In the genomic region with DNA sequence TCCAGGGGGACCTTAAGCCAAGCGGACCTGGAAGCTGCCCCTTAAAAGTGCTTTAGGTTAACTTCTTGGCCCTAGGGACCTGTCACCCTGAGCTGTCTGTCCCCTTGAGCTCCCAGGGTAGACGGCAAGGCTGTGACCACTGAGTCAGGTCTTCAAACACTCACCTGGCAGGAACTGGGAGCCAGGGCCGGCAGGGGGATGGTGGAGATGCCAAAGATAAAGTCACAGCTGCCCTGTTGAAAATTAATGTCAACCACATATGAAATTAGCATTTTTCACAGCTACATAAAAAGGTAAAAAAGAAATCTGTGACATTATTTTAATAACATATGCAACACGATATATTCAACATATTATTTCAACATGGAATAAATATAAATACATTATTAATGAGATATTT, we compare ENCODE assay signal across 33 cellular contexts.
"Had no signal": no experiment of that assay in that cellular context is flagged by ENCODE, and none has a peak within 500 bp of the region (broad histone marks: within the 10 kb centered on the region; RNA-seq: fewer than 3 reads in every experiment).

No MANE protein-coding gene starts in this region.

- H3K4me1 Mint-ChIP-seq: activated B cell treated with CpG ODN at 0.5 μM for 24 hours; activated CD4-positive, alpha-beta T cell treated with anti-CD3 and anti-CD28 coated beads, Interleukin-2, amount 10 ng/mL, durations not matched to agents 24 days and 14 days; activated naive CD4-positive, alpha-beta T cell treated with anti-CD3 and anti-CD28 coated beads, Interleukin-2, amount 10 ng/mL, durations not matched to agents 7 days and 5 days; activated naive CD4-positive, alpha-beta T cell treated with anti-CD3 and anti-CD28 coated beads, Interleukin-2, amount 50 U/mL, for 24 hours; activated naive CD8-positive, alpha-beta T cell treated with anti-CD3 and anti-CD28 coated beads, Interleukin-2, amount 10 ng/mL, durations not matched to agents 7 days and 5 days; activated naive CD8-positive, alpha-beta T cell treated with anti-CD3 and anti-CD28 coated beads, Interleukin-2, amount 50 U/mL, for 24 hours; activated T-helper 17 cell treated with anti-CD3 and anti-CD28 coated beads, Interleukin-2, amount 50 U/mL, for 72 hours; central memory CD8-positive, alpha-beta T cell had no signal

- H3K27me3 Mint-ChIP-seq: activated B cell treated with CpG ODN at 0.5 μM for 24 hours; activated CD4-positive, alpha-beta memory T cell treated with anti-CD3 and anti-CD28 coated beads for 36 hours; activated CD4-positive, alpha-beta T cell treated with anti-CD3 and anti-CD28 coated beads, Interleukin-2, amount 10 ng/mL, durations not matched to agents 24 days and 14 days; activated CD8-positive, alpha-beta T cell treated with anti-CD3 and anti-CD28 coated beads for 36 hours; activated naive CD4-positive, alpha-beta T cell treated with anti-CD3 and anti-CD28 coated beads, Interleukin-2, amount 10 ng/mL, durations not matched to agents 7 days and 5 days; activated naive CD4-positive, alpha-beta T cell treated with anti-CD3 and anti-CD28 coated beads, Interleukin-2, amount 50 U/mL, for 24 hours; activated naive CD8-positive, alpha-beta T cell; activated naive CD8-positive, alpha-beta T cell treated with anti-CD3 and anti-CD28 coated beads, Interleukin-2, amount 10 ng/mL, durations not matched to agents 7 days and 5 days; activated T-helper 17 cell treated with anti-CD3 and anti-CD28 coated beads, Interleukin-2, amount 50 U/mL, for 72 hours; central memory CD8-positive, alpha-beta T cell had no signal

- H3K9me3 ChIP-seq: ascending aorta had no signal

- H3K36me3 ChIP-seq: ascending aorta, cardiac muscle cell had no signal

- H3K4me3 Mint-ChIP-seq: activated B cell treated with CpG ODN at 0.5 μM for 24 hours; activated CD4-positive, alpha-beta memory T cell treated with anti-CD3 and anti-CD28 coated beads for 36 hours; activated CD4-positive, alpha-beta T cell treated with anti-CD3 and anti-CD28 coated beads, Interleukin-2, amount 10 ng/mL, durations not matched to agents 24 days and 14 days; activated CD8-positive, alpha-beta T cell treated with anti-CD3 and anti-CD28 coated beads for 36 hours; activated naive CD4-positive, alpha-beta T cell treated with anti-CD3 and anti-CD28 coated beads, Interleukin-2, amount 10 ng/mL, durations not matched to agents 7 days and 5 days; activated naive CD4-positive, alpha-beta T cell treated with anti-CD3 and anti-CD28 coated beads, Interleukin-2, amount 50 U/mL, for 24 hours; activated naive CD8-positive, alpha-beta T cell; activated naive CD8-positive, alpha-beta T cell treated with anti-CD3 and anti-CD28 coated beads, Interleukin-2, amount 10 ng/mL, durations not matched to agents 7 days and 5 days; activated naive CD8-positive, alpha-beta T cell treated with anti-CD3 and anti-CD28 coated beads, Interleukin-2, amount 50 U/mL, for 24 hours; activated T-cell treated with anti-CD3 and anti-CD28 coated beads, Interleukin-2, amount 50 U/mL, for 4 hours; activated T-cell treated with anti-CD3 and anti-CD28 coated beads, Interleukin-2, amount 50 U/mL, for 72 hours; activated T-helper 1 cell treated with anti-CD3 and anti-CD28 coated beads, Interleukin-12 subunit alpha, Interleukin-12 subunit beta, Interleukin-2, Interleukin-4 antibody, amounts not matched to agents 30 ng/mL and 10 ng/mL and 1 ng/mL, durations not matched to agents 14 hours and 24 hours and 36 hours; activated T-helper 17 cell treated with anti-CD3 and anti-CD28 coated beads, Interleukin-2, amount 50 U/mL, for 72 hours; central memory CD8-positive, alpha-beta T cell; T-helper 1 cell treated with Interleukin-12 subunit alpha and Interleukin-12 subunit beta and Interleukin-4 antibody, amounts not matched to agents 30 μg/mL and 1 μg/mL, for 36 hours; T-helper 2 cell treated with Interferon-gamma antibody and Interleukin-4, amounts not matched to agents 5 μg/mL and 100 μg/mL, for 36 hours had no signal

- H3K9me3 Mint-ChIP-seq: activated CD4-positive, alpha-beta memory T cell treated with anti-CD3 and anti-CD28 coated beads for 36 hours; activated CD4-positive, alpha-beta T cell treated with anti-CD3 and anti-CD28 coated beads, Interleukin-2, amount 10 ng/mL, durations not matched to agents 24 days and 14 days; activated naive CD4-positive, alpha-beta T cell treated with anti-CD3 and anti-CD28 coated beads, Interleukin-2, amount 50 U/mL, for 24 hours; activated naive CD8-positive, alpha-beta T cell treated with anti-CD3 and anti-CD28 coated beads, Interleukin-2, amount 10 ng/mL, durations not matched to agents 7 days and 5 days; activated naive CD8-positive, alpha-beta T cell treated with anti-CD3 and anti-CD28 coated beads, Interleukin-2, amount 50 U/mL, for 24 hours; activated T-helper 1 cell treated with anti-CD3 and anti-CD28 coated beads, Interleukin-12 subunit alpha, Interleukin-12 subunit beta, Interleukin-2, Interleukin-4 antibody, amounts not matched to agents 30 ng/mL and 10 ng/mL and 1 ng/mL, durations not matched to agents 14 hours and 24 hours and 36 hours; T-helper 2 cell treated with Interferon-gamma antibody and Interleukin-4, amounts not matched to agents 5 μg/mL and 100 μg/mL, for 36 hours had no signal

- H3K27me3 ChIP-seq: ascending aorta, cardiac muscle cell had no signal

- ATAC-seq: activated CD8-positive, alpha-beta T cell treated with anti-CD3 and anti-CD28 coated beads for 36 hours; activated naive CD8-positive, alpha-beta T cell treated with anti-CD3 and anti-CD28 coated beads, Interleukin-2, amount 50 U/mL, for 24 hours; activated T-cell treated with anti-CD3 and anti-CD28 coated beads, Interleukin-2, amount 50 U/mL, for 4 hours; activated T-cell treated with anti-CD3 and anti-CD28 coated beads, Interleukin-2, amount 50 U/mL, for 72 hours; activated T-helper 17 cell treated with anti-CD3 and anti-CD28 coated beads, Interleukin-2, amount 50 U/mL, for 72 hours had no signal

- DNase-seq: activated B cell treated with CpG ODN at 0.5 μM for 24 hours; activated CD4-positive, alpha-beta memory T cell treated with anti-CD3 and anti-CD28 coated beads for 36 hours; activated CD4-positive, alpha-beta T cell treated with anti-CD3 and anti-CD28 coated beads for 4 hours; activated CD4-positive, alpha-beta T cell treated with anti-CD3 and anti-CD28 coated beads, Interleukin-2, amount 10 ng/mL, durations not matched to agents 24 days and 14 days; activated CD4-positive, alpha-beta T cell treated with anti-CD3 and anti-CD28 coated beads, Interleukin-2, amount 50 U/mL, for 1 hour; activated CD4-positive, alpha-beta T cell treated with anti-CD3 and anti-CD28 coated beads, Interleukin-2, amount 50 U/mL, for 4 hours; activated CD4-positive, CD25-positive, alpha-beta regulatory T cell treated with anti-CD3 and anti-CD28 coated beads, Interleukin-2, amount 50 U/mL, for 72 hours; activated CD8-positive, alpha-beta memory T cell treated with anti-CD3 and anti-CD28 coated beads, Interleukin-2, amount 50 U/mL, for 4 hours; activated CD8-positive, alpha-beta T cell treated with anti-CD3 and anti-CD28 coated beads for 36 hours; activated effector memory CD4-positive, alpha-beta T cell treated with anti-CD3 and anti-CD28 coated beads, Interleukin-2, amount 50 U/mL, for 16 hours; activated naive CD4-positive, alpha-beta T cell treated with anti-CD3 and anti-CD28 coated beads, Interleukin-2, amount 10 ng/mL, durations not matched to agents 7 days and 5 days; activated naive CD4-positive, alpha-beta T cell treated with Interleukin-2 at 50 U/mL for 16 hours; activated naive CD8-positive, alpha-beta T cell treated with anti-CD3 and anti-CD28 coated beads, Interleukin-2, amount 10 ng/mL, durations not matched to agents 7 days and 5 days; activated naive CD8-positive, alpha-beta T cell treated with anti-CD3 and anti-CD28 coated beads, Interleukin-2, amount 50 U/mL, for 24 hours; activated T-cell treated with anti-CD3 and anti-CD28 coated beads for 4 hours; activated T-cell treated with anti-CD3 and anti-CD28 coated beads, Interleukin-2, amount 50 U/mL, for 1 hour; activated T-cell treated with anti-CD3 and anti-CD28 coated beads, Interleukin-2, amount 50 U/mL, for 4 hours; activated T-cell treated with anti-CD3 and anti-CD28 coated beads, Interleukin-2, amount 50 U/mL, for 72 hours; cerebellar nuclear complex; T-helper 1 cell; T-helper 2 cell; T-helper 9 cell had no signal

- H3K27ac Mint-ChIP-seq: activated B cell treated with CpG ODN at 0.5 μM for 24 hours; activated CD4-positive, alpha-beta memory T cell treated with anti-CD3 and anti-CD28 coated beads for 36 hours; activated CD4-positive, alpha-beta T cell treated with anti-CD3 and anti-CD28 coated beads, Interleukin-2, amount 10 ng/mL, durations not matched to agents 24 days and 14 days; activated CD8-positive, alpha-beta T cell treated with anti-CD3 and anti-CD28 coated beads for 36 hours; activated naive CD4-positive, alpha-beta T cell treated with anti-CD3 and anti-CD28 coated beads, Interleukin-2, amount 10 ng/mL, durations not matched to agents 7 days and 5 days; activated naive CD4-positive, alpha-beta T cell treated with anti-CD3 and anti-CD28 coated beads, Interleukin-2, amount 50 U/mL, for 24 hours; activated naive CD8-positive, alpha-beta T cell; activated naive CD8-positive, alpha-beta T cell treated with anti-CD3 and anti-CD28 coated beads, Interleukin-2, amount 10 ng/mL, durations not matched to agents 7 days and 5 days; activated naive CD8-positive, alpha-beta T cell treated with anti-CD3 and anti-CD28 coated beads, Interleukin-2, amount 50 U/mL, for 24 hours; activated T-cell treated with anti-CD3 and anti-CD28 coated beads, Interleukin-2, amount 50 U/mL, for 72 hours; activated T-helper 1 cell treated with anti-CD3 and anti-CD28 coated beads, Interleukin-12 subunit alpha, Interleukin-12 subunit beta, Interleukin-2, Interleukin-4 antibody, amounts not matched to agents 30 ng/mL and 10 ng/mL and 1 ng/mL, durations not matched to agents 14 hours and 24 hours and 36 hours; activated T-helper 17 cell treated with anti-CD3 and anti-CD28 coated beads, Interleukin-2, amount 50 U/mL, for 72 hours; T-helper 1 cell treated with Interleukin-12 subunit alpha and Interleukin-12 subunit beta and Interleukin-4 antibody, amounts not matched to agents 30 μg/mL and 1 μg/mL, for 36 hours; T-helper 2 cell treated with Interferon-gamma antibody and Interleukin-4, amounts not matched to agents 5 μg/mL and 100 μg/mL, for 36 hours had no signal

- H3K4me3 ChIP-seq: cardiac muscle cell had no signal

- H3K27ac ChIP-seq: ascending aorta, VCaP had no signal

- H3K36me3 Mint-ChIP-seq: activated CD4-positive, alpha-beta memory T cell treated with anti-CD3 and anti-CD28 coated beads for 36 hours; activated naive CD4-positive, alpha-beta T cell treated with anti-CD3 and anti-CD28 coated beads, Interleukin-2, amount 10 ng/mL, durations not matched to agents 7 days and 5 days; activated naive CD4-positive, alpha-beta T cell treated with anti-CD3 and anti-CD28 coated beads, Interleukin-2, amount 50 U/mL, for 24 hours; activated naive CD8-positive, alpha-beta T cell; activated naive CD8-positive, alpha-beta T cell treated with anti-CD3 and anti-CD28 coated beads, Interleukin-2, amount 10 ng/mL, durations not matched to agents 7 days and 5 days; brain had no signal
